In genomic region chr12:26884765-26885576, GRCh38 we compare ENCODE assay signal across 8 cellular contexts. TPM values are rescaled to one million over a fixed set of nuclear protein-coding genes. Genes with fewer than 3 reads are reported as not detected.
DNase-seq lines count a peak whose midpoint lies in the region; ATAC-seq and TF ChIP-seq lines count a peak whose summit lies in the region.

No MANE protein-coding gene starts in this region.

- no peak overlapping the region for H3K4me3 ChIP-seq in kidney epithelial cell (ENCODE audit: low read depth, low read length)

- H3K36me3 ChIP-seq in kidney epithelial cell (ENCODE audit: control insufficient read depth, insufficient read depth, low read length): no peaks in the 10 kb centered on the region

- ATAC-seq in GM18867 (IDR thresholded peaks at IDR 0.05; ENCODE audit: unreplicated experiment) (peak; percentile 85), HG03378 (IDR thresholded peaks at IDR 0.05; ENCODE audit: unreplicated experiment) (peak; percentile 89)
- ATAC-seq in activated CD4-positive, CD25-positive, alpha-beta regulatory T cell treated with anti-CD3 and anti-CD28 coated beads, Interleukin-2, amount 50 U/mL, for 24 hours: peak; percentile 86 to 88

- TF ChIP-seq CTCF in kidney epithelial cell (IDR thresholded peaks at IDR 0.05; ENCODE audit: insufficient read depth, low read length, poor library complexity, severe bottlenecking): peak; percentile 93

- DNase-seq in AG08395 (ENCODE audit: low spot score): peak; percentile 81
- peak; percentile 78 for DNase-seq in NCI-H460 (ENCODE audit: extremely low read depth, low read depth)
- DNase-seq in cerebellar cortex (ENCODE audit: low spot score): peak; percentile 90
- peak; percentile 35 for DNase-seq in kidney epithelial cell (ENCODE audit: low read depth)
- peak; percentile 79 to 83 for DNase-seq in stimulated activated CD4-positive, alpha-beta T cell treated with anti-CD3 and anti-CD28 coated beads, Interleukin-2, amount 100 ng/mL, for 24 hours

- H3K27me3 ChIP-seq in kidney epithelial cell (ENCODE audit: control insufficient read depth, insufficient read depth, low read length): no peaks in the 10 kb centered on the region

RNA-seq across cellular contexts. Expression of gene ITPR2, which starts 52.0 kb away (rescaled TPM):
- 5.0 and 5.5 TPM in 2 replicates for total RNA-seq in NCI-H460 (2014; rRNA removed; shearing (Covaris generic))
- 1.3 and 19.3 TPM in 2 replicates for polyA plus RNA-seq in NCI-H460 (2014; cell fraction: nucleus; rRNA removed)
- total RNA-seq in kidney epithelial cell: 16.3 and 19.9 TPM in 2 replicates

RNA-seq across cellular contexts. Expression of gene INTS13, which starts 52.8 kb away (rescaled TPM):
- 46.0 and 53.1 TPM in 2 replicates for total RNA-seq in NCI-H460 (2014; rRNA removed; shearing (Covaris generic))
- polyA plus RNA-seq in NCI-H460 (2014; cell fraction: nucleus; rRNA removed): 21.5 and 41.3 TPM in 2 replicates
- total RNA-seq in kidney epithelial cell: 26.2 and 27.3 TPM in 2 replicates

RNA-seq across cellular contexts. Expression of gene FGFR1OP2, which starts 53.3 kb away (rescaled TPM):
- total RNA-seq in NCI-H460 (2014; rRNA removed; shearing (Covaris generic)): 19.9 and 27.1 TPM in 2 replicates
- polyA plus RNA-seq in NCI-H460 (2014; cell fraction: nucleus; rRNA removed): 15.8 and 28.5 TPM in 2 replicates
- 27.6 and 38.7 TPM in 2 replicates for total RNA-seq in kidney epithelial cell

Comparison
In these comparisons a context has a peak if more than half of its experiments do, and no peak if none do; other contexts are left out.
1. DNase-seq: peak in every context shown above with its lines; median percentile 90 in cerebellar cortex; 81 in AG08395; 81 in stimulated activated CD4-positive, alpha-beta T cell treated with anti-CD3 and anti-CD28 coated beads, Interleukin-2, amount 100 ng/mL, for 24 hours; 78 in NCI-H460; 35 in kidney epithelial cell.